In the genomic region with DNA sequence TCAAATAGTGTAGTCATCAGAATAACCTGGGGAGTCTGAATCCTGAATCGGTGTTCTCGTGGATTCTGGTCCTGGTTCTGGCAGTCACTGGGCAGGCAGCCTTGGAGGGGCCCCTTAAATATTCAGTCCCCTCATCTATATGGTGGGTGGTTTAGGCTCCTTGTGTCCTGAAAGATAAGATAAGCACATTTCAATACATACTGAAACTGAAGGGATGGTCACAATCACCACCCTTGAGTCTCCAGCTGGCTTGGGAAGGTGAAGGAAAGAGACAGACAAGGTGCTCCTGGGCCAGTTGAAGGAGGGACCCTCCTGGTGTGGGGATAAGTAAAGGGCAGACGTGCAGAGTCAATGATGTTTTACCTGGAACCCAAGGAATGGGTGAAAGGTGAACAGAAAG, we compare ENCODE assay signal across 23 cellular contexts.
"Had no signal": no experiment of that assay in that cellular context is flagged by ENCODE, and none has a peak within 500 bp of the region (broad histone marks: within the 10 kb centered on the region; RNA-seq: fewer than 3 reads in every experiment).

No MANE protein-coding gene starts in this region.

- H3K4me2 ChIP-seq: PC-9 had no signal

- DNase-seq: KBM-7, NCI-H1092, NCI-H1105 treated with DMSO at 0.1 percent for 48 hours, NCI-H1417 treated with DMSO at 0.1 percent for 48 hours, NCI-H146, NCI-H1694 treated with DMSO at 0.1 percent for 48 hours, NCI-H1930, NCI-H2081 treated with DMSO at 0.1 percent for 48 hours, NCI-H2171, NCI-H226, NCI-H446, NCI-H510A, NCI-H524 treated with DMSO at 0.1 percent for 48 hours, NCI-H69, NCI-H774, OCI-M1, Peyer's patch, SHP77 treated with DMSO at 0.1 percent for 48 hours, SJCRH30 had no signal

- H3K36me3 Mint-ChIP-seq: IgD-negative memory B cell had no signal

- H3K4me1 Mint-ChIP-seq: IgD-negative memory B cell had no signal

- H3K27me3 ChIP-seq: Peyer's patch, SJCRH30 had no signal

- H3K4me3 ChIP-seq: PC-9, Peyer's patch, SJCRH30 had no signal

- H3K4me3 Mint-ChIP-seq: IgD-negative memory B cell had no signal

- H3K27ac Mint-ChIP-seq: IgD-negative memory B cell had no signal

- H2AFZ ChIP-seq: PC-9 had no signal

- H3K4me1 ChIP-seq: Peyer's patch, SJCRH30 had no signal

- H3K9me3 ChIP-seq: Peyer's patch, SJCRH30 had no signal

- H3K36me3 ChIP-seq: Peyer's patch, SJCRH30 had no signal

- H3K27me3 Mint-ChIP-seq: IgD-negative memory B cell had no signal

- H3K27ac ChIP-seq: PC-9, Peyer's patch, SJCRH30 had no signal

- ATAC-seq: Right ventricle myocardium inferior, SK-N-SH treated with all-trans-retinoic acid at 6 μM for 48 hours had no signal
